2 cellular contexts compared by ENCODE assay signal in the genomic region with DNA sequence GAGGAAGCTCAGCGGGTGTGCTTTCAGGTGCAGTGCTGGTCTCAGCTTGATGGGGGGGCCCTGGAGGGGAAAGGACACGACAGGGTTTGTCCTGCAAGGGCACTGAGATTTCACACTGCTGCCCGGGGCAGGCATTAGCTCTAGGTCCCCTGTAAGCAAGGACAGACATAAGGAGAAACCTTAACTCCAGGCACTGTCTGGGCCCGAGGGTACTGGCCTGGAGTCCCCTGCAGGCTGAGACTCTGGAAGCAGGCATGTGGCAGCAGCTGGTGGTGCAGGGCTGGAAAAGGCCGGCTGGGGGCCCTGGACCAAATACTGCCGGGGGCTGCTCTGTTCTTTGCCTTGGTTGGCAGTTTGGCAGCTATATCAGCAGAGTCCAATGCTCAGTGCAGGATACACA.
TF ChIP-seq lines count a peak whose summit lies in the region.

No MANE protein-coding gene starts in this region.

TF ChIP-seq in SK-N-SH, 30 proteins besides CTCF, POLR2A, EP300 and RAD21 (continued from another document):
- TF ChIP-seq, protein P1, sequence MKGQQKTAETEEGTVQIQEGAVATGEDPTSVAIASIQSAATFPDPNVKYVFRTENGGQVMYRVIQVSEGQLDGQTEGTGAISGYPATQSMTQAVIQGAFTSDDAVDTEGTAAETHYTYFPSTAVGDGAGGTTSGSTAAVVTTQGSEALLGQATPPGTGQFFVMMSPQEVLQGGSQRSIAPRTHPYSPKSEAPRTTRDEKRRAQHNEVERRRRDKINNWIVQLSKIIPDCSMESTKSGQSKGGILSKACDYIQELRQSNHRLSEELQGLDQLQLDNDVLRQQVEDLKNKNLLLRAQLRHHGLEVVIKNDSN (IDR thresholded peaks at IDR 0.05; ENCODE audit: borderline replicate concordance, low read depth): no peak
- TF ChIP-seq, protein P2, sequence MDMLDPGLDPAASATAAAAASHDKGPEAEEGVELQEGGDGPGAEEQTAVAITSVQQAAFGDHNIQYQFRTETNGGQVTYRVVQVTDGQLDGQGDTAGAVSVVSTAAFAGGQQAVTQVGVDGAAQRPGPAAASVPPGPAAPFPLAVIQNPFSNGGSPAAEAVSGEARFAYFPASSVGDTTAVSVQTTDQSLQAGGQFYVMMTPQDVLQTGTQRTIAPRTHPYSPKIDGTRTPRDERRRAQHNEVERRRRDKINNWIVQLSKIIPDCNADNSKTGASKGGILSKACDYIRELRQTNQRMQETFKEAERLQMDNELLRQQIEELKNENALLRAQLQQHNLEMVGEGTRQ (IDR thresholded peaks at IDR 0.05; ENCODE audit: borderline replicate concordance, low read depth, low read length): no peak
- TF ChIP-seq, protein P3, sequence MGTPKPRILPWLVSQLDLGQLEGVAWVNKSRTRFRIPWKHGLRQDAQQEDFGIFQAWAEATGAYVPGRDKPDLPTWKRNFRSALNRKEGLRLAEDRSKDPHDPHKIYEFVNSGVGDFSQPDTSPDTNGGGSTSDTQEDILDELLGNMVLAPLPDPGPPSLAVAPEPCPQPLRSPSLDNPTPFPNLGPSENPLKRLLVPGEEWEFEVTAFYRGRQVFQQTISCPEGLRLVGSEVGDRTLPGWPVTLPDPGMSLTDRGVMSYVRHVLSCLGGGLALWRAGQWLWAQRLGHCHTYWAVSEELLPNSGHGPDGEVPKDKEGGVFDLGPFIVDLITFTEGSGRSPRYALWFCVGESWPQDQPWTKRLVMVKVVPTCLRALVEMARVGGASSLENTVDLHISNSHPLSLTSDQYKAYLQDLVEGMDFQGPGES (IDR thresholded peaks at IDR 0.05; ENCODE audit: low read depth, low read length): no peak

TF ChIP-seq in K562, 482 proteins besides CTCF, POLR2A, EP300 and RAD21 (continued from another document):
- TF ChIP-seq, protein P4, sequence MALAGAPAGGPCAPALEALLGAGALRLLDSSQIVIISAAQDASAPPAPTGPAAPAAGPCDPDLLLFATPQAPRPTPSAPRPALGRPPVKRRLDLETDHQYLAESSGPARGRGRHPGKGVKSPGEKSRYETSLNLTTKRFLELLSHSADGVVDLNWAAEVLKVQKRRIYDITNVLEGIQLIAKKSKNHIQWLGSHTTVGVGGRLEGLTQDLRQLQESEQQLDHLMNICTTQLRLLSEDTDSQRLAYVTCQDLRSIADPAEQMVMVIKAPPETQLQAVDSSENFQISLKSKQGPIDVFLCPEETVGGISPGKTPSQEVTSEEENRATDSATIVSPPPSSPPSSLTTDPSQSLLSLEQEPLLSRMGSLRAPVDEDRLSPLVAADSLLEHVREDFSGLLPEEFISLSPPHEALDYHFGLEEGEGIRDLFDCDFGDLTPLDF (CRISPR knock-in tag; IDR thresholded peaks at IDR 0.05): no peak
TF ChIP-seq in K562: peak in this region for 0.
